In genomic region chr6:87066449-87067288, GRCh38 we compare ENCODE assay signal across 8 cellular contexts. TPM values are rescaled to one million over a fixed set of nuclear protein-coding genes. Genes with fewer than 3 reads are reported as not detected.
DNase-seq lines count a peak whose midpoint lies in the region; ATAC-seq and TF ChIP-seq lines count a peak whose summit lies in the region.

No MANE protein-coding gene starts in this region.

- no peak for TF ChIP-seq POLR2A in vagina (IDR thresholded peaks at IDR 0.05)

- POLR2A ChIA-PET in activated CD4-positive, alpha-beta memory T cell treated with anti-CD3 and anti-CD28 coated beads for 36 hours (lab: Charles Lee), result interaction anchor here (0.5 to 0.7 kb wide), 3 partner anchors 43 to 323 kb away, joined by 3 read pairs; no protein-coding TSS in a partner anchor

- H3K4me3 Mint-ChIP-seq in activated CD4-positive, alpha-beta memory T cell treated with anti-CD3 and anti-CD28 coated beads for 36 hours, result no peak overlapping the region

- no peak overlapping the region for H3K9ac ChIP-seq in rectal smooth muscle tissue (ENCODE audit: low read length)

- H3K4me1 ChIP-seq in rectal smooth muscle tissue (ENCODE audit: control insufficient read depth, insufficient read depth, low read length) (no peaks in the 10 kb centered on the region), vagina (no peaks in the 10 kb centered on the region)

- no peaks in the 10 kb centered on the region for H3K9me3 ChIP-seq in vagina

- peaks cover 2% of the 10 kb centered on the region for H3K27me3 Mint-ChIP-seq in activated CD4-positive, alpha-beta memory T cell treated with anti-CD3 and anti-CD28 coated beads for 36 hours

- H3K36me3 ChIP-seq in rectal smooth muscle tissue (ENCODE audit: control insufficient read depth, insufficient read depth, low read length) (no peaks in the 10 kb centered on the region), vagina (no peaks in the 10 kb centered on the region)

- no peaks in the 10 kb centered on the region for H3K36me3 Mint-ChIP-seq in activated CD4-positive, alpha-beta memory T cell treated with anti-CD3 and anti-CD28 coated beads for 36 hours

- DNase-seq in DMS53 (lab: John Stamatoyannopoulos, UW), result peak; percentile 83
- peak; percentile 24 for DNase-seq in NCI-H446 treated with DMSO at 0.1 percent for 48 hours (lab: John Stamatoyannopoulos, UW)
- DNase-seq in activated CD4-positive, alpha-beta memory T cell treated with anti-CD3 and anti-CD28 coated beads for 36 hours, result peak; percentile 51
- peak; percentile 55 for DNase-seq in germinal center (ENCODE audit: low spot score)
- DNase-seq in vagina (ENCODE audit: extremely low spot score in 2 of 2), result no peak

- H3K9me3 Mint-ChIP-seq in activated CD4-positive, alpha-beta memory T cell treated with anti-CD3 and anti-CD28 coated beads for 36 hours, result no peaks in the 10 kb centered on the region

- TF ChIP-seq CTCF in vagina (IDR thresholded peaks at IDR 0.05), result peak in 1 of 3 experiments; percentile 10

- intact Hi-C loops in activated CD4-positive, alpha-beta memory T cell treated with anti-CD3 and anti-CD28 coated beads for 36 hours (cut with micrococcal nuclease), result loop anchor here (5.0 kb wide), 2 partner anchors 171 to 326 kb away; no protein-coding TSS in a partner anchor
- intact Hi-C loops in vagina (cut with DNase I), result loop anchor here (5.0 kb wide), 1 partner anchor 1789 kb away; no protein-coding TSS in a partner anchor

- H3K27ac Mint-ChIP-seq in activated CD4-positive, alpha-beta memory T cell treated with anti-CD3 and anti-CD28 coated beads for 36 hours, result no peak overlapping the region

- peaks cover 2% of the 10 kb centered on the region for H3K4me1 Mint-ChIP-seq in activated CD4-positive, alpha-beta memory T cell treated with anti-CD3 and anti-CD28 coated beads for 36 hours (ENCODE audit: low read depth)

- H3K27ac ChIP-seq in rectal smooth muscle tissue (ENCODE audit: low read depth, low read length) (no peak overlapping the region), vagina (no peak overlapping the region)

- CTCF ChIA-PET in activated CD4-positive, alpha-beta memory T cell treated with anti-CD3 and anti-CD28 coated beads for 36 hours (lab: Charles Lee), result interaction anchor here (0.6 to 7.7 kb wide), 12 partner anchors 13 to 782 kb away, joined by 3 to 77 read pairs (median 4); no protein-coding TSS in a partner anchor

- ATAC-seq in HG02885 (IDR thresholded peaks at IDR 0.05; ENCODE audit: poor library complexity, unreplicated experiment), result peak; percentile 60
- ATAC-seq in GM21447 (IDR thresholded peaks at IDR 0.05; ENCODE audit: unreplicated experiment), result no peak

- H3K4me3 ChIP-seq in rectal smooth muscle tissue (ENCODE audit: low read length) (peak overlapping the region; percentile 34), vagina (no peak overlapping the region)

- H3K27me3 ChIP-seq in rectal smooth muscle tissue (ENCODE audit: control insufficient read depth, insufficient read depth, low read length) (no peaks in the 10 kb centered on the region), vagina (no peaks in the 10 kb centered on the region)

RNA-seq across cellular contexts. Expression of gene CGA, which starts 28.2 kb away (rescaled TPM):
- not detected for total RNA-seq in activated CD4-positive, alpha-beta memory T cell treated with anti-CD3 and anti-CD28 coated beads for 36 hours
- not detected for total RNA-seq in vagina

Comparison
In these comparisons a context has a peak if more than half of its experiments do, and no peak if none do; other contexts are left out.
1. DNase-seq: peak in DMS53 (single experiment), NCI-H446 treated with DMSO at 0.1 percent for 48 hours (single experiment), activated CD4-positive, alpha-beta memory T cell treated with anti-CD3 and anti-CD28 coated beads for 36 hours (single experiment) and germinal center (single experiment); none in vagina (0 of 2).